Comparison of ENCODE assay signal across 8 cellular contexts in the genomic region with DNA sequence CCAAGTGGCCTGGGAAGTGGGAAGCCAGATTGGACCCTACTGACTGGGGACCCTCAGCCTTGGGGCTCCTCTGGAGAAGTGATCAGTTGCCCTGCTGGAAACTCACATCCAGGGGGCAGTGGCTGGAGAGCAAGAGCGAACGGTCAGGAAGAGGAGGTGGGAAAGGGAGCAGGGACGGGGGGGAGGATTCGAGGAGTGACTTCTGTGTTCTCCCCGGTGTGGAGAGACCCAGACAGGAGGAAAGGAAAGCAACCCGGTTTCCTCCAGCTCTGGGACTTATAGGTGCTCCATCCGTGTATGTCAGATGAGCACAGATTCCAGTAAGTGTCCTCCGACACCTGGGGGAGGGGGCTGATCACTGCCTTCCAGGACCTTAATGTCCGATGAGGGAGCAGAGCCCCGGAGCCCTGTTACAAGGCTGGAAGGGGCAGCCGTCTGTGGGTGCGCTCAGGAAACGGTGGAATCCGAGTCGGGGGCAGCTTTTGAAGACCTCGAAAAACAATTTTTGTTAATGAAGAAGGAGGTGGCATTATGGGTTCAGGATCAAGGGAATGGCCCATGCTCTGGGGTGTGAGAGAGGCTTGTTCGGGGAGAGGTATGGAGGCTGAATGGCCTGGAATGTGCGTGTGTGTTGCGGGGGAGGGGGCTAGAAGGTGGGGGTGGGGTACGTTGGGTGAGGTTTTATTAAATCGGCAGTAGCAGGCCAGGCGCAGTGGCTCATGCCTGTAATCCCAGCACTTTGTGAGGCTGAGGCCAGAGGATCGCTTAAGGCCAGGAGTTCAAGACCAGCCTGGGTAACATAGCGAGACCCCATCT. TPM values are rescaled to one million over a fixed set of nuclear protein-coding genes. Genes with fewer than 3 reads are reported as not detected.
A peak's percentile ranks its signal among the peaks of the same experiment; 100 is the strongest.
DNase-seq lines count a peak whose midpoint lies in the region; ATAC-seq and TF ChIP-seq lines count a peak whose summit lies in the region.

No MANE protein-coding gene starts in this region.

- no peaks in the 10 kb centered on the region for H3K9me3 ChIP-seq in A673 (ENCODE audit: low read depth, low read length, poor library complexity, severe bottlenecking)
- H3K9me3 ChIP-seq in HUES48 (ENCODE audit: control insufficient read depth, insufficient read depth, low read length), result no peaks in the 10 kb centered on the region

- peak overlapping the region; percentile 44 for H3K4me3 ChIP-seq in A673 (ENCODE audit: low read depth, low read length, poor library complexity, severe bottlenecking)
- peak overlapping the region; percentile 56 for H3K4me3 ChIP-seq in HUES48 (ENCODE audit: low read depth, low read length)
- peak overlapping the region; percentile 71 for H3K4me3 ChIP-seq in coronary artery

- no peak overlapping the region for H3K27ac Mint-ChIP-seq in mesothelial cell of epicardium

- peak overlapping the region; percentile 67 for H3K4me3 Mint-ChIP-seq in mesothelial cell of epicardium

- ATAC-seq in GM21529 (IDR thresholded peaks at IDR 0.05; ENCODE audit: unreplicated experiment), result no peak

- no peaks in the 10 kb centered on the region for H3K9me3 Mint-ChIP-seq in mesothelial cell of epicardium

- CTCF ChIA-PET in A673 (lab: Charles Lee), result no interaction called here

- intact Hi-C loops in A673 (cut with micrococcal nuclease; ENCODE audit: unreplicated experiment), result no loop called here
- intact Hi-C loops in head of caudate nucleus (cut with DNase I), result no loop called here

- peaks cover 4% of the 10 kb centered on the region for H3K4me1 ChIP-seq in A673 (ENCODE audit: insufficient read depth, low read length, poor library complexity, severe bottlenecking)
- H3K4me1 ChIP-seq in HUES48 (ENCODE audit: control insufficient read depth, insufficient read depth, low read length), result peaks cover 4% of the 10 kb centered on the region

- peaks cover 87% of the 10 kb centered on the region for H3K27me3 Mint-ChIP-seq in mesothelial cell of epicardium (ENCODE audit: low read depth)

- DNase-seq in A673 (ENCODE audit: low spot score) (no peak), coronary artery (ENCODE audit: low spot score) (no peak), mesothelial cell of epicardium (ENCODE audit: low spot score in 2 of 2, unreplicated experiment in 2 of 2) (no peak), GM19238 (ENCODE audit: insufficient read length, low spot score) (no peak), Ammon's horn (ENCODE audit: low spot score) (no peak), head of caudate nucleus (no peak)

- H3K36me3 ChIP-seq in A673 (ENCODE audit: insufficient read depth, low read length, poor library complexity, severe bottlenecking) (no peaks in the 10 kb centered on the region), HUES48 (ENCODE audit: control insufficient read depth, insufficient read depth, low read length) (no peaks in the 10 kb centered on the region)

- H3K36me3 Mint-ChIP-seq in mesothelial cell of epicardium, result no peaks in the 10 kb centered on the region

- H3K27ac ChIP-seq in A673 (ENCODE audit: low read depth, low read length, poor library complexity, severe bottlenecking) (no peak overlapping the region), HUES48 (ENCODE audit: low read depth, low read length) (no peak overlapping the region), coronary artery (no peak overlapping the region)

- H3K27me3 ChIP-seq in A673 (replicated peaks; ENCODE audit: insufficient read depth, low read depth, low read length, poor library complexity) (peaks cover 45% of the 10 kb centered on the region), HUES48 (ENCODE audit: control insufficient read depth, insufficient read depth, low read length) (peaks cover 74% of the 10 kb centered on the region)

- H3K4me1 Mint-ChIP-seq in mesothelial cell of epicardium, result peaks cover 7% of the 10 kb centered on the region

- H3K9ac ChIP-seq in HUES48 (ENCODE audit: low read depth, low read length), result peak overlapping the region; percentile 50; the same call in 1 of the 2 replicates

- TF ChIP-seq CTCF in A673 (conservative IDR thresholded peaks at IDR 0.05; ENCODE audit: low read depth, low read length) (0 out of 2 replicates have a peak, but pooled peaks have one; percentile 9), coronary artery (IDR thresholded peaks at IDR 0.05) (no peak), mesothelial cell of epicardium (IDR thresholded peaks at IDR 0.05; ENCODE audit: unreplicated experiment) (no peak)

- POLR2A ChIA-PET in A673 (lab: Charles Lee; ENCODE audit: low non-redundant PET), result no interaction called here

- no TSS peak for BruUV-seq in A673 (replicated peaks; lab: Mats Ljungman, UMichigan)

RNA-seq across cellular contexts. Expression of gene NDRG4, which starts 34.8 kb away (rescaled TPM):
- 0.28 and 0.66 TPM in 2 replicates for total RNA-seq in A673 (2021)
- total RNA-seq in mesothelial cell of epicardium, result 17.3 to 18.6 TPM (median 17.4 TPM) in 3 replicates

RNA-seq across cellular contexts. Expression of gene SETD6, which starts 50.2 kb away (rescaled TPM):
- 35.2 and 36.1 TPM in 2 replicates for total RNA-seq in A673 (2021)
- 27.1 to 29.4 TPM (median 28.9 TPM) in 3 replicates for total RNA-seq in mesothelial cell of epicardium

Comparison
In these comparisons a context has a peak if more than half of its experiments do, and no peak if none do; other contexts are left out.
1. RNA of gene NDRG4, which starts 34.8 kb away (total RNA-seq): 17.3 to 18.6 TPM in mesothelial cell of epicardium; 0.28 to 0.66 TPM in A673; every median in the first group is over 10 times any median in the second.
2. Peak in every context shown above with its lines, with median percentiles within 50 percentile points of each other: H3K4me3 ChIP-seq.